8 cellular contexts compared by ENCODE assay signal in genomic region chr16:49855280-49855821, GRCh38. TPM values are rescaled to one million over a fixed set of nuclear protein-coding genes. Genes with fewer than 3 reads are reported as not detected.
DNase-seq lines count a peak whose midpoint lies in the region; ATAC-seq, FAIRE-seq and TF ChIP-seq lines count a peak whose summit lies in the region.

No MANE protein-coding gene starts in this region.

- H3K27ac Mint-ChIP-seq in activated T-helper 17 cell treated with anti-CD3 and anti-CD28 coated beads, Interleukin-2, amount 50 U/mL, for 72 hours: no peak overlapping the region
- no peak overlapping the region for H3K27ac Mint-ChIP-seq in naive B cell

- no peak for TF ChIP-seq EP300 in suprapubic skin (IDR thresholded peaks at IDR 0.05)

- H3K9me2 ChIP-seq in OCI-LY7 (ENCODE audit: insufficient read depth, low read length): no peaks in the 10 kb centered on the region

- WGBS in suprapubic skin: 1% methylated on average over 28 of the region's 75 CpGs

- H3K4me3 ChIP-seq in AG04450 (ENCODE audit: low read depth, low read length) (peak overlapping the region; percentile 55), OCI-LY7 (ENCODE audit: low read depth, low read length, poor library complexity, severe bottlenecking) (peak overlapping the region; percentile 68), fibroblast of mammary gland (ENCODE audit: control insufficient read depth, low read depth, low read length) (peak overlapping the region; percentile 27), suprapubic skin (peak overlapping the region; percentile 79)

- BruUV-seq in OCI-LY7 (replicated peaks; lab: Mats Ljungman, UMichigan): no TSS peak

- no peak overlapping the region for H3K4me3 Mint-ChIP-seq in activated T-helper 17 cell treated with anti-CD3 and anti-CD28 coated beads, Interleukin-2, amount 50 U/mL, for 72 hours
- H3K4me3 Mint-ChIP-seq in naive B cell: peak overlapping the region; percentile 39 to 86 (median 61)

- no peaks in the 10 kb centered on the region for H3K36me3 Mint-ChIP-seq in activated T-helper 17 cell treated with anti-CD3 and anti-CD28 coated beads, Interleukin-2, amount 50 U/mL, for 72 hours (ENCODE audit: low read depth)
- no peaks in the 10 kb centered on the region for H3K36me3 Mint-ChIP-seq in naive B cell

- intact Hi-C loops in OCI-LY7 (cut with micrococcal nuclease; ENCODE audit: unreplicated experiment): no loop called here

- peaks cover 4% of the 10 kb centered on the region; the same call in 1 of the 2 replicates for H3K9me3 ChIP-seq in AG04450 (ENCODE audit: control insufficient read depth, insufficient read depth, low read length)
- no peaks in the 10 kb centered on the region for H3K9me3 ChIP-seq in OCI-LY7 (ENCODE audit: low read length)
- no peaks in the 10 kb centered on the region for H3K9me3 ChIP-seq in suprapubic skin

- POLR2A ChIA-PET in AG04450 (lab: Yijun Ruan, JAX): no interaction called here
- POLR2A ChIA-PET in OCI-LY7 (lab: Charles Lee): no interaction called here

- DNase-seq in AG04450 (ENCODE audit: low read depth, low spot score): peak; percentile 4
- DNase-seq in GM19239 (ENCODE audit: insufficient read length, low spot score): peak; percentile 82
- DNase-seq in OCI-LY7 (ENCODE audit: low spot score): peak; percentile 65
- DNase-seq in fibroblast of mammary gland (ENCODE audit: low read depth): peak; percentile 63
- DNase-seq in naive B cell: peak; percentile 44
- peak; percentile 90 to 91 for DNase-seq in suprapubic skin (ENCODE audit: low spot score in 2 of 2)

- H3K4me2 ChIP-seq in OCI-LY7 (ENCODE audit: low read length): peak overlapping the region; percentile 83

- peak in 1 of 2 donors; percentile 31 for TF ChIP-seq POLR2A in suprapubic skin (IDR thresholded peaks at IDR 0.05)

- H3K79me2 ChIP-seq in OCI-LY7 (ENCODE audit: insufficient read depth, low read depth, low read length): no peaks in the 10 kb centered on the region

- FAIRE-seq in GM19239 (lab: Jason Lieb, UNC): no peak

- H4K20me1 ChIP-seq in OCI-LY7 (ENCODE audit: insufficient read depth, low read length): no peaks in the 10 kb centered on the region

- H3K4me1 Mint-ChIP-seq in activated T-helper 17 cell treated with anti-CD3 and anti-CD28 coated beads, Interleukin-2, amount 50 U/mL, for 72 hours: peaks cover 4% of the 10 kb centered on the region
- H3K4me1 Mint-ChIP-seq in naive B cell: peaks cover 15 to 17% (median 17%) of the 10 kb centered on the region in 3 donors

- H3K27me3 ChIP-seq in AG04450 (ENCODE audit: control insufficient read depth, insufficient read depth, low read length) (peaks cover 57% of the 10 kb centered on the region), suprapubic skin (peaks cover 32% of the 10 kb centered on the region)

- ATAC-seq in HG03442 (IDR thresholded peaks at IDR 0.05; ENCODE audit: unreplicated experiment): peak; percentile 52
- ATAC-seq in activated T-helper 17 cell treated with anti-CD3 and anti-CD28 coated beads, Interleukin-2, amount 50 U/mL, for 72 hours (replicated peaks): peak; percentile 41
- peak; percentile 51 to 58 for ATAC-seq in naive B cell (ENCODE audit: low read depth in 2 of 2)

- TF ChIP-seq CTCF in AG04450 (IDR thresholded peaks at IDR 0.05; ENCODE audit: low read depth, low read length) (no peak), OCI-LY7 (conservative IDR thresholded peaks at IDR 0.05; ENCODE audit: low read length) (no peak), fibroblast of mammary gland (conservative IDR thresholded peaks at IDR 0.05; ENCODE audit: control insufficient read depth, insufficient read depth, low read depth, low read length) (no peak), suprapubic skin (IDR thresholded peaks at IDR 0.05) (no peak)

- CTCF ChIA-PET in AG04450 (lab: Charles Lee): no interaction called here
- CTCF ChIA-PET in OCI-LY7 (lab: Charles Lee; ENCODE audit: unreplicated experiment): interaction anchor here (0.6 kb wide), 1 partner anchor 225 kb away, joined by 3 read pairs; no protein-coding TSS in a partner anchor

- H2AFZ ChIP-seq in OCI-LY7 (ENCODE audit: low read length): peak overlapping the region; percentile 68; the same call in 1 of the 2 replicates

- H3K36me3 ChIP-seq in OCI-LY7 (ENCODE audit: insufficient read depth, low read length) (no peaks in the 10 kb centered on the region), suprapubic skin (no peaks in the 10 kb centered on the region)

- no peaks in the 10 kb centered on the region for H3K9me3 Mint-ChIP-seq in activated T-helper 17 cell treated with anti-CD3 and anti-CD28 coated beads, Interleukin-2, amount 50 U/mL, for 72 hours
- H3K9me3 Mint-ChIP-seq in naive B cell: no peaks in the 10 kb centered on the region

- H3K27ac ChIP-seq in AG04450 (ENCODE audit: low read depth, low read length) (no peak overlapping the region), OCI-LY7 (ENCODE audit: low read depth, low read length, poor library complexity, severe bottlenecking) (no peak overlapping the region), suprapubic skin (peak overlapping the region; percentile 88)

- H3K27me3 Mint-ChIP-seq in activated T-helper 17 cell treated with anti-CD3 and anti-CD28 coated beads, Interleukin-2, amount 50 U/mL, for 72 hours: peaks cover 41% of the 10 kb centered on the region
- peaks cover 4 to 31% (median 10%) of the 10 kb centered on the region in 3 donors for H3K27me3 Mint-ChIP-seq in naive B cell

- peaks cover 17% of the 10 kb centered on the region for H3K4me1 ChIP-seq in OCI-LY7 (ENCODE audit: insufficient read depth, low read length, poor library complexity, severe bottlenecking)
- peaks cover 46% of the 10 kb centered on the region for H3K4me1 ChIP-seq in suprapubic skin

RNA-seq across cellular contexts. Expression of gene ZNF423, which starts 0.6 kb away (rescaled TPM):
- polyA plus RNA-seq in AG04450 (2011; rRNA removed) (0.06 and 0.11 TPM in 2 replicates), naive B cell (ENCODE audit: low read depth in 6 of 6) (not detected)
- 0.09 and 0.23 TPM in 2 replicates for polyA minus RNA-seq in AG04450 (2011; rRNA and poly(A)+ RNA removed)
- 0.09 TPM in 1 of 2 replicates, not detected in the other for total RNA-seq in OCI-LY7 (2014; rRNA removed; shearing (Covaris generic))
- total RNA-seq in OCI-LY7 (2022) (0.13 TPM in 1 of 2 replicates, not detected in the other), suprapubic skin (1 to 10 TPM; 1.3 to 5.3 (median 1.9) TPM)
- not detected for total RNA-seq in activated T-helper 17 cell treated with anti-CD3 and anti-CD28 coated beads, Interleukin-2, amount 50 U/mL, for 72 hours

Comparison
In these comparisons a context has a peak if more than half of its experiments do, and no peak if none do; other contexts are left out.
1. DNase-seq: peak in every context shown above with its lines; median percentile 90 in suprapubic skin; 82 in GM19239; 65 in OCI-LY7; 63 in fibroblast of mammary gland; 44 in naive B cell; 4 in AG04450.
2. H3K4me3 ChIP-seq: peak in every context shown above with its lines; median percentile 79 in suprapubic skin; 68 in OCI-LY7; 55 in AG04450; 27 in fibroblast of mammary gland.